In the genomic region with DNA sequence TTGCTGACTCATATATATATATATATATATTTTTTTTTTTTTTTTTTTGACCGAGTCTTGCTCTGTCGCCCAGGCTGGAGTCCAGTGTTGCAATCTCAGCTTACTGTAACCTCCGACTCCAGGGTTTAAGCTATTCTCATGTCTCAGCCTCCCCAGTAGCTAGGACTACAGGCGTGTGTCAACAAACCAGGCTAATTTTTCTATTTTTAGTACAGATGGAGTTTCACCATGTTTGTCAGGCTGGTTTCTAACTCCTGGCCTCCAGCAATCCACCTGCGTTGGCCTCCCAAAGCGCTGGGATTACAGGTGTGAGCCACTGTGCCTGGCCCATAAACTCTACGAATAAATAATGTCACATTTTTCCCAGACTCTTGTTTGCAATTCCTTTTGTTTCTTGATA, we compare ENCODE assay signal across 1 cellular context.
TF ChIP-seq lines count a peak whose summit lies in the region.

No MANE protein-coding gene starts in this region.

TF ChIP-seq in HepG2, 621 proteins besides CTCF, POLR2A, EP300 and RAD21 (continued from another document and continues in another):
- TF ChIP-seq FOXP4 (CRISPR knock-in tag; IDR thresholded peaks at IDR 0.05), result no peak; the same call in 1 of the 2 replicates
- no peak for TF ChIP-seq EHMT2 (IDR thresholded peaks at IDR 0.05; ENCODE audit: borderline replicate concordance, low read depth, low read length)
- no peak for TF ChIP-seq ZBTB7B (CRISPR knock-in tag; IDR thresholded peaks at IDR 0.05)
- peak; percentile 43; the same call in 1 of the 2 replicates for TF ChIP-seq ZNF362 (CRISPR knock-in tag; IDR thresholded peaks at IDR 0.05; ENCODE audit: borderline replicate concordance)
- TF ChIP-seq, protein P1, sequence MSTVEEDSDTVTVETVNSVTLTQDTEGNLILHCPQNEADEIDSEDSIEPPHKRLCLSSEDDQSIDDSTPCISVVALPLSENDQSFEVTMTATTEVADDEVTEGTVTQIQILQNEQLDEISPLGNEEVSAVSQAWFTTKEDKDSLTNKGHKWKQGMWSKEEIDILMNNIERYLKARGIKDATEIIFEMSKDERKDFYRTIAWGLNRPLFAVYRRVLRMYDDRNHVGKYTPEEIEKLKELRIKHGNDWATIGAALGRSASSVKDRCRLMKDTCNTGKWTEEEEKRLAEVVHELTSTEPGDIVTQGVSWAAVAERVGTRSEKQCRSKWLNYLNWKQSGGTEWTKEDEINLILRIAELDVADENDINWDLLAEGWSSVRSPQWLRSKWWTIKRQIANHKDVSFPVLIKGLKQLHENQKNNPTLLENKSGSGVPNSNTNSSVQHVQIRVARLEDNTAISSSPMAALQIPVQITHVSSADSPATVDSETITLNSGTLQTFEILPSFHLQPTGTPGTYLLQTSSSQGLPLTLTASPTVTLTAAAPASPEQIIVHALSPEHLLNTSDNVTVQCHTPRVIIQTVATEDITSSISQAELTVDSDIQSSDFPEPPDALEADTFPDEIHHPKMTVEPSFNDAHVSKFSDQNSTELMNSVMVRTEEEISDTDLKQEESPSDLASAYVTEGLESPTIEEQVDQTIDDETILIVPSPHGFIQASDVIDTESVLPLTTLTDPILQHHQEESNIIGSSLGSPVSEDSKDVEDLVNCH (CRISPR knock-in tag; IDR thresholded peaks at IDR 0.05), result no peak
- TF ChIP-seq, protein P2, sequence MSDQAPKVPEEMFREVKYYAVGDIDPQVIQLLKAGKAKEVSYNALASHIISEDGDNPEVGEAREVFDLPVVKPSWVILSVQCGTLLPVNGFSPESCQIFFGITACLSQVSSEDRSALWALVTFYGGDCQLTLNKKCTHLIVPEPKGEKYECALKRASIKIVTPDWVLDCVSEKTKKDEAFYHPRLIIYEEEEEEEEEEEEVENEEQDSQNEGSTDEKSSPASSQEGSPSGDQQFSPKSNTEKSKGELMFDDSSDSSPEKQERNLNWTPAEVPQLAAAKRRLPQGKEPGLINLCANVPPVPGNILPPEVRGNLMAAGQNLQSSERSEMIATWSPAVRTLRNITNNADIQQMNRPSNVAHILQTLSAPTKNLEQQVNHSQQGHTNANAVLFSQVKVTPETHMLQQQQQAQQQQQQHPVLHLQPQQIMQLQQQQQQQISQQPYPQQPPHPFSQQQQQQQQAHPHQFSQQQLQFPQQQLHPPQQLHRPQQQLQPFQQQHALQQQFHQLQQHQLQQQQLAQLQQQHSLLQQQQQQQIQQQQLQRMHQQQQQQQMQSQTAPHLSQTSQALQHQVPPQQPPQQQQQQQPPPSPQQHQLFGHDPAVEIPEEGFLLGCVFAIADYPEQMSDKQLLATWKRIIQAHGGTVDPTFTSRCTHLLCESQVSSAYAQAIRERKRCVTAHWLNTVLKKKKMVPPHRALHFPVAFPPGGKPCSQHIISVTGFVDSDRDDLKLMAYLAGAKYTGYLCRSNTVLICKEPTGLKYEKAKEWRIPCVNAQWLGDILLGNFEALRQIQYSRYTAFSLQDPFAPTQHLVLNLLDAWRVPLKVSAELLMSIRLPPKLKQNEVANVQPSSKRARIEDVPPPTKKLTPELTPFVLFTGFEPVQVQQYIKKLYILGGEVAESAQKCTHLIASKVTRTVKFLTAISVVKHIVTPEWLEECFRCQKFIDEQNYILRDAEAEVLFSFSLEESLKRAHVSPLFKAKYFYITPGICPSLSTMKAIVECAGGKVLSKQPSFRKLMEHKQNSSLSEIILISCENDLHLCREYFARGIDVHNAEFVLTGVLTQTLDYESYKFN (CRISPR knock-in tag; conservative IDR thresholded peaks at IDR 0.05), result no peak
- no peak for TF ChIP-seq GLI4 (CRISPR knock-in tag; IDR thresholded peaks at IDR 0.05; ENCODE audit: borderline replicate concordance)
- TF ChIP-seq, protein P3, sequence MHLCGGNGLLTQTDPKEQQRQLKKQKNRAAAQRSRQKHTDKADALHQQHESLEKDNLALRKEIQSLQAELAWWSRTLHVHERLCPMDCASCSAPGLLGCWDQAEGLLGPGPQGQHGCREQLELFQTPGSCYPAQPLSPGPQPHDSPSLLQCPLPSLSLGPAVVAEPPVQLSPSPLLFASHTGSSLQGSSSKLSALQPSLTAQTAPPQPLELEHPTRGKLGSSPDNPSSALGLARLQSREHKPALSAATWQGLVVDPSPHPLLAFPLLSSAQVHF (CRISPR knock-in tag; IDR thresholded peaks at IDR 0.05), result no peak
- TF ChIP-seq PHF21A (CRISPR knock-in tag; IDR thresholded peaks at IDR 0.05), result peak; percentile 66; the same call in 1 of the 2 replicates
- peak; percentile 67; the same call in 1 of the 2 replicates for TF ChIP-seq SMAD3 (CRISPR knock-in tag; IDR thresholded peaks at IDR 0.05)
- TF ChIP-seq TFDP1 (CRISPR knock-in tag; IDR thresholded peaks at IDR 0.05; ENCODE audit: borderline replicate concordance), result no peak
- TF ChIP-seq, protein P4, sequence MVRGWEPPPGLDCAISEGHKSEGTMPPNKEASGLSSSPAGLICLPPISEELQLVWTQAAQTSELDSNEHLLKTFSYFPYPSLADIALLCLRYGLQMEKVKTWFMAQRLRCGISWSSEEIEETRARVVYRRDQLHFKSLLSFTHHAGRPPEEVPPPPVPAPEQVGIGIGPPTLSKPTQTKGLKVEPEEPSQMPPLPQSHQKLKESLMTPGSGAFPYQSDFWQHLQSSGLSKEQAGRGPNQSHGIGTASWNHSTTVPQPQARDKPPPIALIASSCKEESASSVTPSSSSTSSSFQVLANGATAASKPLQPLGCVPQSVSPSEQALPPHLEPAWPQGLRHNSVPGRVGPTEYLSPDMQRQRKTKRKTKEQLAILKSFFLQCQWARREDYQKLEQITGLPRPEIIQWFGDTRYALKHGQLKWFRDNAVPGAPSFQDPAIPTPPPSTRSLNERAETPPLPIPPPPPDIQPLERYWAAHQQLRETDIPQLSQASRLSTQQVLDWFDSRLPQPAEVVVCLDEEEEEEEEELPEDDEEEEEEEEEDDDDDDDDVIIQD (CRISPR knock-in tag; IDR thresholded peaks at IDR 0.05; ENCODE audit: low read depth), result peak; percentile 68; the same call in 1 of the 2 replicates
- no peak for TF ChIP-seq RAD51 (IDR thresholded peaks at IDR 0.05; ENCODE audit: borderline replicate concordance)
- TF ChIP-seq BRCA1 (CRISPR knock-in tag; IDR thresholded peaks at IDR 0.05), result no peak
- no peak for TF ChIP-seq MZF1 (CRISPR knock-in tag; IDR thresholded peaks at IDR 0.05; ENCODE audit: borderline replicate concordance)
- TF ChIP-seq ZNF451 (CRISPR knock-in tag; IDR thresholded peaks at IDR 0.05), result no peak
- no peak for TF ChIP-seq ESRRA (CRISPR knock-in tag; IDR thresholded peaks at IDR 0.05; ENCODE audit: low read depth)
- no peak for TF ChIP-seq PHB2 (IDR thresholded peaks at IDR 0.05; ENCODE audit: partially characterized antibody)
- no peak for TF ChIP-seq ZBTB37 (CRISPR knock-in tag; IDR thresholded peaks at IDR 0.05)
- no peak for TF ChIP-seq ZNF761 (CRISPR knock-in tag; conservative IDR thresholded peaks at IDR 0.05)
- no peak for TF ChIP-seq WIZ (CRISPR knock-in tag; IDR thresholded peaks at IDR 0.05)
- no peak for TF ChIP-seq HMG20B (CRISPR knock-in tag; conservative IDR thresholded peaks at IDR 0.05)
- TF ChIP-seq, protein P5, sequence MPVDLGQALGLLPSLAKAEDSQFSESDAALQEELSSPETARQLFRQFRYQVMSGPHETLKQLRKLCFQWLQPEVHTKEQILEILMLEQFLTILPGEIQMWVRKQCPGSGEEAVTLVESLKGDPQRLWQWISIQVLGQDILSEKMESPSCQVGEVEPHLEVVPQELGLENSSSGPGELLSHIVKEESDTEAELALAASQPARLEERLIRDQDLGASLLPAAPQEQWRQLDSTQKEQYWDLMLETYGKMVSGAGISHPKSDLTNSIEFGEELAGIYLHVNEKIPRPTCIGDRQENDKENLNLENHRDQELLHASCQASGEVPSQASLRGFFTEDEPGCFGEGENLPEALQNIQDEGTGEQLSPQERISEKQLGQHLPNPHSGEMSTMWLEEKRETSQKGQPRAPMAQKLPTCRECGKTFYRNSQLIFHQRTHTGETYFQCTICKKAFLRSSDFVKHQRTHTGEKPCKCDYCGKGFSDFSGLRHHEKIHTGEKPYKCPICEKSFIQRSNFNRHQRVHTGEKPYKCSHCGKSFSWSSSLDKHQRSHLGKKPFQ (CRISPR knock-in tag; IDR thresholded peaks at IDR 0.05; ENCODE audit: insufficient replicate concordance), result no peak
- TF ChIP-seq, protein P6, sequence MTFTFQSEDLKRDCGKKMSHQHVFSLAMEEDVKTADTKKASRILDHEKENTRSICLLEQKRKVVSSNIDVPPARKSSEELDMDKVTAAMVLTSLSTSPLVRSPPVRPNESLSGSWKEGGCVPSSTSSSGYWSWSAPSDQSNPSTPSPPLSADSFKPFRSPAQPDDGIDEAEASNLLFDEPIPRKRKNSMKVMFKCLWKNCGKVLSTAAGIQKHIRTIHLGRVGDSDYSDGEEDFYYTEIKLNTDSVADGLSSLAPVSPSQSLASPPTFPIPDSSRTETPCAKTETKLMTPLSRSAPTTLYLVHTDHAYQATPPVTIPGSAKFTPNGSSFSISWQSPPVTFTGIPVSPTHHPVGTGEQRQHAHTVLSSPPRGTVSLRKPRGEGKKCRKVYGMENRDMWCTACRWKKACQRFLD (CRISPR knock-in tag; IDR thresholded peaks at IDR 0.05; ENCODE audit: borderline replicate concordance), result no peak
- TF ChIP-seq PRMT3 (CRISPR knock-in tag; IDR thresholded peaks at IDR 0.05; ENCODE audit: borderline replicate concordance, low read depth), result no peak
- no peak for TF ChIP-seq ZNF639 (CRISPR knock-in tag; conservative IDR thresholded peaks at IDR 0.05)
- TF ChIP-seq, protein P7, sequence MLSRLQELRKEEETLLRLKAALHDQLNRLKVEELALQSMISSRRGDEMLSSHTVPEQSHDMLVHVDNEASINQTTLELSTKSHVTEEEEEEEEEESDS (CRISPR knock-in tag; IDR thresholded peaks at IDR 0.05; ENCODE audit: borderline replicate concordance), result no peak
- TF ChIP-seq, protein P8, sequence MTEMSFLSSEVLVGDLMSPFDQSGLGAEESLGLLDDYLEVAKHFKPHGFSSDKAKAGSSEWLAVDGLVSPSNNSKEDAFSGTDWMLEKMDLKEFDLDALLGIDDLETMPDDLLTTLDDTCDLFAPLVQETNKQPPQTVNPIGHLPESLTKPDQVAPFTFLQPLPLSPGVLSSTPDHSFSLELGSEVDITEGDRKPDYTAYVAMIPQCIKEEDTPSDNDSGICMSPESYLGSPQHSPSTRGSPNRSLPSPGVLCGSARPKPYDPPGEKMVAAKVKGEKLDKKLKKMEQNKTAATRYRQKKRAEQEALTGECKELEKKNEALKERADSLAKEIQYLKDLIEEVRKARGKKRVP (CRISPR knock-in tag; IDR thresholded peaks at IDR 0.05), result no peak
- TF ChIP-seq PAWR (CRISPR knock-in tag; IDR thresholded peaks at IDR 0.05; ENCODE audit: borderline replicate concordance), result no peak
- TF ChIP-seq SOX13 (IDR thresholded peaks at IDR 0.05), result 0 out of 2 replicates have a peak, but pooled peaks have one; percentile 21
- TF ChIP-seq SOX13 (CRISPR knock-in tag; conservative IDR thresholded peaks at IDR 0.05 in 1 of 2, IDR thresholded peaks at IDR 0.05 in 1 of 2), result peak in 1 of 2 experiments; percentile 68; a peak in 2 of 4 replicates
